ENCODE assay signal across 22 cellular contexts in genomic region chr16:3964686-3965290, GRCh38.
"Had no signal": no experiment of that assay in that cellular context is flagged by ENCODE, and none has a peak within 500 bp of the region (broad histone marks: within the 10 kb centered on the region; RNA-seq: fewer than 3 reads in every experiment).

No MANE protein-coding gene starts in this region.

- H3K27ac ChIP-seq: brain microvascular endothelial cell, foreskin keratinocyte, lower lobe of right lung, parathyroid adenoma, WERI-Rb-1 had no signal

- H3K27me3 ChIP-seq: brain microvascular endothelial cell, foreskin keratinocyte had no signal

- H3K4me3 ChIP-seq: lower lobe of right lung had no signal

- H3K27me3 Mint-ChIP-seq: activated naive CD8-positive, alpha-beta T cell treated with anti-CD3 and anti-CD28 coated beads, Interleukin-2, amount 50 U/mL, for 24 hours had no signal

- H3K36me3 ChIP-seq: brain microvascular endothelial cell had no signal

- H3K27ac Mint-ChIP-seq: activated naive CD4-positive, alpha-beta T cell treated with anti-CD3 and anti-CD28 coated beads, Interleukin-2, amount 10 ng/mL, durations not matched to agents 7 days and 5 days; activated naive CD8-positive, alpha-beta T cell treated with anti-CD3 and anti-CD28 coated beads, Interleukin-2, amount 50 U/mL, for 24 hours; stimulated activated naive CD8-positive, alpha-beta T cell treated with anti-CD3 and anti-CD28 coated beads, Interleukin-15, Interleukin-2, amounts not matched to agents 100 ng/mL and 50 ng/mL, for 24 hours; type B pancreatic cell had no signal

- H3K9me3 ChIP-seq: lower lobe of right lung had no signal

- H3K4me1 ChIP-seq: foreskin keratinocyte, parathyroid adenoma had no signal

- H3K9ac ChIP-seq: parathyroid adenoma had no signal

- ATAC-seq: activated naive CD8-positive, alpha-beta T cell treated with anti-CD3 and anti-CD28 coated beads, Interleukin-2, amount 50 U/mL, for 24 hours; foreskin keratinocyte; lower lobe of right lung had no signal

- DNase-seq: activated CD4-positive, alpha-beta T cell treated with anti-CD3 and anti-CD28 coated beads for 1 hour; activated CD8-positive, alpha-beta memory T cell treated with anti-CD3 and anti-CD28 coated beads for 24 hours; activated CD8-positive, alpha-beta memory T cell treated with anti-CD3 and anti-CD28 coated beads, Interleukin-2, amount 50 U/mL, for 48 hours; activated effector memory CD4-positive, alpha-beta T cell treated with Interleukin-2 at 50 U/mL for 16 hours; activated naive CD4-positive, alpha-beta T cell treated with anti-CD3 and anti-CD28 coated beads, Interleukin-2, amount 10 ng/mL, durations not matched to agents 7 days and 5 days; activated naive CD8-positive, alpha-beta T cell treated with anti-CD3 and anti-CD28 coated beads, Interleukin-2, amount 50 U/mL, for 24 hours; activated T-cell treated with anti-CD3 and anti-CD28 coated beads, Interleukin-2, amount 50 U/mL, for 48 hours; anterior cingulate cortex; brain microvascular endothelial cell; central memory CD4-positive, alpha-beta T cell; effector CD8-positive, alpha-beta T cell; foreskin keratinocyte; glutamatergic neuron; hippocampal formation; islet precursor cell; lower lobe of right lung; midbrain; retina; WERI-Rb-1 had no signal

- H3K4me3 Mint-ChIP-seq: activated naive CD4-positive, alpha-beta T cell treated with anti-CD3 and anti-CD28 coated beads, Interleukin-2, amount 10 ng/mL, durations not matched to agents 7 days and 5 days; activated naive CD8-positive, alpha-beta T cell treated with anti-CD3 and anti-CD28 coated beads, Interleukin-2, amount 50 U/mL, for 24 hours; stimulated activated naive CD8-positive, alpha-beta T cell treated with anti-CD3 and anti-CD28 coated beads, Interleukin-15, Interleukin-2, amounts not matched to agents 100 ng/mL and 50 ng/mL, for 24 hours; type B pancreatic cell had no signal
